Comparison of ENCODE assay signal across 8 cellular contexts in genomic region chr2:72825271-72826155, GRCh38. TPM values are rescaled to one million over a fixed set of nuclear protein-coding genes. Genes with fewer than 3 reads are reported as not detected.
DNase-seq lines count a peak whose midpoint lies in the region; ATAC-seq and TF ChIP-seq lines count a peak whose summit lies in the region.

Gene EXOC6B (minus strand): TSS chr2:72826033.

- peak; percentile 91 for DNase-seq in AG08395 (ENCODE audit: low spot score)
- peak; percentile 82 for DNase-seq in NCI-H345 treated with DMSO at 0.1 percent for 48 hours (lab: John Stamatoyannopoulos, UW; ENCODE audit: unreplicated experiment)
- peak; percentile 77 for DNase-seq in activated CD4-positive, alpha-beta T cell treated with anti-CD3 and anti-CD28 coated beads for 1 hour
- DNase-seq in chondrocyte (ENCODE audit: low spot score), result peak; percentile 96
- DNase-seq in kidney epithelial cell (ENCODE audit: low read depth), result peak; percentile 54
- DNase-seq in stimulated activated CD4-positive, alpha-beta T cell treated with anti-CD3 and anti-CD28 coated beads, Interleukin-15, amount 100 ng/mL, for 24 hours, result peak; percentile 94

- no peaks in the 10 kb centered on the region for H3K36me3 ChIP-seq in kidney epithelial cell (ENCODE audit: control insufficient read depth, insufficient read depth, low read length)

- no peaks in the 10 kb centered on the region for H3K27me3 ChIP-seq in kidney epithelial cell (ENCODE audit: control insufficient read depth, insufficient read depth, low read length)

- no peaks in the 10 kb centered on the region for H3K9me3 Mint-ChIP-seq in chondrocyte (ENCODE audit: low read depth)

- H3K4me3 Mint-ChIP-seq in chondrocyte (ENCODE audit: unreplicated experiment), result peak within 1 kb of the TSS; percentile 98

- H3K4me3 ChIP-seq in kidney epithelial cell (ENCODE audit: low read depth, low read length), result peak within 1 kb of the TSS; percentile 96

- peak within 1 kb of the TSS; percentile 98 for H3K27ac Mint-ChIP-seq in chondrocyte (ENCODE audit: unreplicated experiment)

- TF ChIP-seq CTCF in chondrocyte (IDR thresholded peaks at IDR 0.05), result peak; percentile 27
- no peak for TF ChIP-seq CTCF in kidney epithelial cell (IDR thresholded peaks at IDR 0.05; ENCODE audit: insufficient read depth, low read length, poor library complexity, severe bottlenecking)

- H3K4me1 Mint-ChIP-seq in chondrocyte (ENCODE audit: low read depth), result peaks cover 33% of the 10 kb centered on the region

- ATAC-seq in GM19025 (IDR thresholded peaks at IDR 0.05; ENCODE audit: low read depth, unreplicated experiment) (peak; percentile 85), HG03280 (IDR thresholded peaks at IDR 0.05; ENCODE audit: unreplicated experiment) (peak; percentile 87)

- H3K27me3 Mint-ChIP-seq in chondrocyte (ENCODE audit: low read depth), result no peaks in the 10 kb centered on the region

- peaks cover 4% of the 10 kb centered on the region for H3K36me3 Mint-ChIP-seq in chondrocyte (ENCODE audit: low read depth)

RNA-seq across cellular contexts. Expression of gene EXOC6B, which starts in this region (rescaled TPM):
- total RNA-seq in chondrocyte (25.6 to 32.2 TPM (median 31.6 TPM) in 3 replicates), kidney epithelial cell (21.8 and 29.7 TPM in 2 replicates)

Comparison
In these comparisons a context has a peak if more than half of its experiments do, and no peak if none do; other contexts are left out.
1. Peak in every context shown above with its lines: DNase-seq, ATAC-seq and H3K4me3 ChIP-seq.